1 cellular context compared by ENCODE assay signal in the genomic region with DNA sequence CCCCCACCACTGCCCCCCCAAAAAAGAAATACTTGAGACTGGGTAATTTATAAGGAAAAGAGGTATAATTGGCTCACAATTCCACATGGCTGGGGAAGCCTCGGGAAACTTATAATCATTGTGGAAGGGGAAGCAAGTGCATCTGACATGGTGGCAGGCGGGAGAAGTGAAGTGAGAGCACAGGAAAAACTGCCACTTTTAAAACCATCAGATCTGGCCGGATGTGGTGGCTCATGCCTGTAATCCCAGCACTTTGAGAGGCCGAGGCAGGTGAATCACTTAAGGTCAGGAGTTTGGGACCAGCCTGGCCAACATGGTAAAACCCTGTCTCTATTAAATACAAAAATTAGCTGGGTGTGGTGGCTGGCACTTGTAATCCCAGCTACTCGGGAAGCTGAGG. TPM values are rescaled to one million over a fixed set of nuclear protein-coding genes. Genes with fewer than 3 reads are reported as not detected.
"Had no signal": no experiment of that assay in that cellular context is flagged by ENCODE, and none has a peak within 500 bp of the region (broad histone marks: within the 10 kb centered on the region; RNA-seq: fewer than 3 reads in every experiment).

No MANE protein-coding gene starts in this region.

RNA-seq across cellular contexts. Expression of a gene that starts 18.1 kb away (rescaled TPM):
- polyA plus RNA-seq: naive thymus-derived CD8-positive, alpha-beta T cell had no signal
